2 cellular contexts compared by ENCODE assay signal in the genomic region with DNA sequence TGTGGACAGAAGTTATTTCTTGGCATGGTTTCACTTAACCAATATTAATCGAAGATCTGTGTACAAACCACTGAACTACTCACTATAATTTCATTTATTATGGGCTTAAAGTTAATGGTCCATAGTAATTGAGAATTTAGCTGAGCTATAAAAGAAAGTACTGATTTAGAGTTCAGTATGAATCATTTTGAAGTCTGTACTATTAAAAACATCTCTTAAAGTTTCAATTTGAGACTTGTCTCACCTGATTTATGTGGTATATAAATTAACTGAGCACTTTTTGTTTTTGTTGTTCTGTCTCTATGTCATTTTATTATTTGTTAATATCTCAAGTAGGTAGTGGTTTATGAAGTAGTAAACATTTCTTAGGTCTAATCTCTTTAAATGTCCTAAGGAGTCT.
TF ChIP-seq lines count a peak whose summit lies in the region.

No MANE protein-coding gene starts in this region.

TF ChIP-seq in HEK293, 187 proteins besides CTCF, POLR2A, EP300 and RAD21:
- peak; percentile 64 for TF ChIP-seq PRDM6 (tag by site-specific recombination; IDR thresholded peaks at IDR 0.05)
- TF ChIP-seq ZNF585B (tag by site-specific recombination; IDR thresholded peaks at IDR 0.05) = no peak
- no peak for TF ChIP-seq ZNF19 (tag by site-specific recombination; IDR thresholded peaks at IDR 0.05; ENCODE audit: low read depth)
- peak; percentile 61; the same call in 1 of the 2 replicates for TF ChIP-seq ZNF843 (tag by site-specific recombination; IDR thresholded peaks at IDR 0.05)
- peak; percentile 17; the same call in 1 of the 2 replicates for TF ChIP-seq OSR2 (tag by site-specific recombination; IDR thresholded peaks at IDR 0.05)
- TF ChIP-seq ZNF366 (tag by site-specific recombination; conservative IDR thresholded peaks at IDR 0.05) = no peak
- TF ChIP-seq BCL11B (tag by site-specific recombination; IDR thresholded peaks at IDR 0.05; ENCODE audit: low read depth) = 0 out of 2 replicates have a peak, but pooled peaks have one; percentile 40
- no peak for TF ChIP-seq REPIN1 (tag by site-specific recombination; IDR thresholded peaks at IDR 0.05; ENCODE audit: low read depth)
- TF ChIP-seq ZNF350 (tag by site-specific recombination; IDR thresholded peaks at IDR 0.05) = no peak
- no peak for TF ChIP-seq FEZF1 (tag by site-specific recombination; IDR thresholded peaks at IDR 0.05)
- TF ChIP-seq ZBTB6 (tag by site-specific recombination; IDR thresholded peaks at IDR 0.05) = peak; percentile 70
- no peak for TF ChIP-seq ZNF133 (tag by site-specific recombination; IDR thresholded peaks at IDR 0.05)
- TF ChIP-seq GLIS2 (tag by site-specific recombination; IDR thresholded peaks at IDR 0.05) = no peak

TF ChIP-seq in GM12878, 131 proteins besides CTCF, POLR2A, EP300 and RAD21:
- TF ChIP-seq KAT2A (conservative IDR thresholded peaks at IDR 0.05; ENCODE audit: control insufficient read depth, low read depth, low read length) = no peak
TF ChIP-seq in GM12878: peak in this region for 0.
